Comparison of ENCODE assay signal across 7 cellular contexts in genomic region chr1:244300029-244300375, GRCh38.
DNase-seq lines count a peak whose midpoint lies in the region; ATAC-seq and TF ChIP-seq lines count a peak whose summit lies in the region.
"Not testable (repeated sequence)": the region's sequence is repeated elsewhere in the genome, so short reads cannot be mapped to it uniquely, and the experiment has no call there.

No MANE protein-coding gene starts in this region.

- not testable (repeated sequence) for H3K36me3 Mint-ChIP-seq in activated CD8-positive, alpha-beta T cell treated with anti-CD3 and anti-CD28 coated beads, Interleukin-2, amount 10 ng/mL, durations not matched to agents 7 days and 5 days (ENCODE audit: low read depth); MCF 10A (ENCODE audit: insufficient read depth, unreplicated experiment); immature natural killer cell

- ATAC-seq in activated CD8-positive, alpha-beta T cell treated with anti-CD3 and anti-CD28 coated beads, Interleukin-2, amount 10 ng/mL, durations not matched to agents 7 days and 5 days: not testable (repeated sequence)

- not testable (repeated sequence) for DNase-seq in GM23248; RWPE1 (ENCODE audit: low spot score); activated CD8-positive, alpha-beta T cell treated with anti-CD3 and anti-CD28 coated beads, Interleukin-2, amount 10 ng/mL, durations not matched to agents 7 days and 5 days; MCF 10A (ENCODE audit: unreplicated experiment); immature natural killer cell; stomach
- DNase-seq in ovary: peak in 2 of 5 donors; percentile 45 to 51

- intact Hi-C loops in MCF 10A (cut with micrococcal nuclease): loop anchor here (5.0 kb wide), 1 partner anchor 72 kb away; no protein-coding TSS in a partner anchor
- intact Hi-C loops in ovary (cut with DNase I): loop anchor here in 2 of 4 donors (5.0 to 10.0 kb wide), 2 partner anchors 152 to 155 kb away; partner anchors contain the start of gene ADSS2 (in 2 of the 2)
- intact Hi-C loops in stomach (cut with DNase I; ENCODE audit: low total_unique reads): not testable (repeated sequence)

- not testable (repeated sequence) for H3K4me3 ChIP-seq in GM23248, ovary
- H3K4me3 ChIP-seq in stomach: peak overlapping the region; percentile 25 to 35 (median 31)

- not testable (repeated sequence) for TF ChIP-seq CTCF in RWPE1 (conservative IDR thresholded peaks at IDR 0.05; ENCODE audit: low read depth); MCF 10A (IDR thresholded peaks at IDR 0.05; ENCODE audit: unreplicated experiment); ovary (IDR thresholded peaks at IDR 0.05); stomach (IDR thresholded peaks at IDR 0.05)

- POLR2A ChIA-PET in RWPE1 (lab: Yijun Ruan, JAX; ENCODE audit: low non-redundant PET) (interaction anchor here (0.6 kb wide), 1 partner anchor 808 kb away, joined by 6 read pairs; no protein-coding TSS in a partner anchor), MCF 10A (lab: Yijun Ruan, JAX) (interaction anchor here (0.6 to 1.7 kb wide), 7 partner anchors 9 to 708 kb away, joined by 3 to 9 read pairs (median 5); no protein-coding TSS in a partner anchor)
- POLR2A ChIA-PET in activated CD8-positive, alpha-beta T cell treated with anti-CD3 and anti-CD28 coated beads, Interleukin-2, amount 10 ng/mL, durations not matched to agents 7 days and 5 days (lab: Charles Lee): interaction anchor here (1.0 kb wide), 2 partner anchors 25 to 114 kb away, joined by 3 read pairs; no protein-coding TSS in a partner anchor

- H3K9me3 ChIP-seq in GM23248 (ENCODE audit: low read depth); ovary; stomach: not testable (repeated sequence)

- not testable (repeated sequence) for H3K27me3 ChIP-seq in GM23248 (replicated peaks; ENCODE audit: insufficient read depth); ovary; stomach

- not testable (repeated sequence) for H3K9ac ChIP-seq in GM23248

- H3K9me2 ChIP-seq in GM23248 (ENCODE audit: insufficient read depth): not testable (repeated sequence)

- H3K36me3 ChIP-seq in GM23248 (ENCODE audit: low read depth); ovary; stomach: not testable (repeated sequence)

- not testable (repeated sequence) for TF ChIP-seq EP300 in ovary (IDR thresholded peaks at IDR 0.05); stomach (IDR thresholded peaks at IDR 0.05)

- peak overlapping the region; percentile 27 for H3K27ac Mint-ChIP-seq in activated CD8-positive, alpha-beta T cell treated with anti-CD3 and anti-CD28 coated beads, Interleukin-2, amount 10 ng/mL, durations not matched to agents 7 days and 5 days
- H3K27ac Mint-ChIP-seq in MCF 10A (ENCODE audit: low read depth, unreplicated experiment) (peak overlapping the region; percentile 89), immature natural killer cell (peak overlapping the region in 5 of 6 donors; percentile 88 to 97 (median 95))

- not testable (repeated sequence) for H4K20me1 ChIP-seq in GM23248 (ENCODE audit: insufficient read depth)

- WGBS in GM23248 (ENCODE audit: low coverage in 1 of 2, low lambda C conversion rate in 2 of 2, missing lambda C conversion rate in 2 of 2), 2 experiments: 87 to 97% methylated on average over 11 to 12 of the region's 12 CpGs
- 20 to 48% (median 40%) methylated on average over 12 of the region's 12 CpGs for WGBS in ovary, 3 donors
- WGBS in stomach, 5 donors: 91 to 94% (median 91%) methylated on average over 12 of the region's 12 CpGs

- H3K9me3 Mint-ChIP-seq in activated CD8-positive, alpha-beta T cell treated with anti-CD3 and anti-CD28 coated beads, Interleukin-2, amount 10 ng/mL, durations not matched to agents 7 days and 5 days (ENCODE audit: insufficient read depth); MCF 10A (ENCODE audit: unreplicated experiment); immature natural killer cell: not testable (repeated sequence)

- H3K27ac ChIP-seq in GM23248: not testable (repeated sequence)
- H3K27ac ChIP-seq in RWPE1 (peak overlapping the region; percentile 65), ovary (peak overlapping the region; percentile 51 to 79), stomach (peak overlapping the region; percentile 16 to 86 (median 82))

- peak overlapping the region; percentile 82 for H2AFZ ChIP-seq in GM23248

- TF ChIP-seq POLR2A in ovary (IDR thresholded peaks at IDR 0.05); stomach (IDR thresholded peaks at IDR 0.05): not testable (repeated sequence)

- H3K79me2 ChIP-seq in GM23248 (ENCODE audit: insufficient read depth): not testable (repeated sequence)

- H3K27me3 Mint-ChIP-seq in activated CD8-positive, alpha-beta T cell treated with anti-CD3 and anti-CD28 coated beads, Interleukin-2, amount 10 ng/mL, durations not matched to agents 7 days and 5 days (ENCODE audit: low read depth); MCF 10A (ENCODE audit: insufficient read depth, unreplicated experiment); immature natural killer cell (ENCODE audit: low read depth in 3 of 3): not testable (repeated sequence)

- BruUV-seq in MCF 10A (replicated peaks; lab: Mats Ljungman, UMichigan): not testable (repeated sequence)

- CTCF ChIA-PET in RWPE1 (lab: Yijun Ruan, JAX) (interaction anchor here (0.6 to 1.4 kb wide), 14 partner anchors 10 to 605 kb away, joined by 3 to 6 read pairs (median 4); no protein-coding TSS in a partner anchor), MCF 10A (lab: Yijun Ruan, JAX) (interaction anchor here (0.6 to 5.3 kb wide), 46 partner anchors 11 to 1070 kb away, joined by 3 to 119 read pairs (median 4); partner anchors contain the start of gene ZBTB18)
- CTCF ChIA-PET in activated CD8-positive, alpha-beta T cell treated with anti-CD3 and anti-CD28 coated beads, Interleukin-2, amount 10 ng/mL, durations not matched to agents 7 days and 5 days (lab: Charles Lee): interaction anchor here (0.6 to 3.5 kb wide), 16 partner anchors 9 to 956 kb away, joined by 3 to 26 read pairs (median 4); partner anchors contain the start of gene ZBTB18

- peak overlapping the region; percentile 66 for H3K4me2 ChIP-seq in GM23248 (ENCODE audit: unreplicated experiment)

- H3F3A ChIP-seq in GM23248 (ENCODE audit: insufficient read depth): not testable (repeated sequence)

- H3K4me3 Mint-ChIP-seq in activated CD8-positive, alpha-beta T cell treated with anti-CD3 and anti-CD28 coated beads, Interleukin-2, amount 10 ng/mL, durations not matched to agents 7 days and 5 days: peak overlapping the region; percentile 67
- not testable (repeated sequence) for H3K4me3 Mint-ChIP-seq in MCF 10A (ENCODE audit: unreplicated experiment)
- H3K4me3 Mint-ChIP-seq in immature natural killer cell: peak overlapping the region; percentile 83 to 91 (median 85)

- in situ Hi-C loops in GM23248 (cut with MboI): not testable (repeated sequence)

- peaks cover 14% of the 10 kb centered on the region for H3K4me1 Mint-ChIP-seq in activated CD8-positive, alpha-beta T cell treated with anti-CD3 and anti-CD28 coated beads, Interleukin-2, amount 10 ng/mL, durations not matched to agents 7 days and 5 days (ENCODE audit: low read depth)
- H3K4me1 Mint-ChIP-seq in MCF 10A (ENCODE audit: insufficient read depth, unreplicated experiment) (peaks cover 40% of the 10 kb centered on the region), immature natural killer cell (peaks cover 45 to 73% of the 10 kb centered on the region in 2 donors)

- not testable (repeated sequence) for H3K4me1 ChIP-seq in GM23248 (ENCODE audit: insufficient read depth)
- H3K4me1 ChIP-seq in ovary (ENCODE audit: insufficient read depth): peaks cover 28% of the 10 kb centered on the region
- peaks cover 17 to 43% (median 30%) of the 10 kb centered on the region in 4 donors for H3K4me1 ChIP-seq in stomach

Comparison
In these comparisons a context has a peak if more than half of its experiments do, and no peak if none do; other contexts are left out.
1. H3K27ac Mint-ChIP-seq: peak in every context shown above with its lines; median percentile 95 in immature natural killer cell; 89 in MCF 10A; 27 in activated CD8-positive, alpha-beta T cell treated with anti-CD3 and anti-CD28 coated beads, Interleukin-2, amount 10 ng/mL, durations not matched to agents 7 days and 5 days.